ENCODE assay signal across 11 cellular contexts in the genomic region with DNA sequence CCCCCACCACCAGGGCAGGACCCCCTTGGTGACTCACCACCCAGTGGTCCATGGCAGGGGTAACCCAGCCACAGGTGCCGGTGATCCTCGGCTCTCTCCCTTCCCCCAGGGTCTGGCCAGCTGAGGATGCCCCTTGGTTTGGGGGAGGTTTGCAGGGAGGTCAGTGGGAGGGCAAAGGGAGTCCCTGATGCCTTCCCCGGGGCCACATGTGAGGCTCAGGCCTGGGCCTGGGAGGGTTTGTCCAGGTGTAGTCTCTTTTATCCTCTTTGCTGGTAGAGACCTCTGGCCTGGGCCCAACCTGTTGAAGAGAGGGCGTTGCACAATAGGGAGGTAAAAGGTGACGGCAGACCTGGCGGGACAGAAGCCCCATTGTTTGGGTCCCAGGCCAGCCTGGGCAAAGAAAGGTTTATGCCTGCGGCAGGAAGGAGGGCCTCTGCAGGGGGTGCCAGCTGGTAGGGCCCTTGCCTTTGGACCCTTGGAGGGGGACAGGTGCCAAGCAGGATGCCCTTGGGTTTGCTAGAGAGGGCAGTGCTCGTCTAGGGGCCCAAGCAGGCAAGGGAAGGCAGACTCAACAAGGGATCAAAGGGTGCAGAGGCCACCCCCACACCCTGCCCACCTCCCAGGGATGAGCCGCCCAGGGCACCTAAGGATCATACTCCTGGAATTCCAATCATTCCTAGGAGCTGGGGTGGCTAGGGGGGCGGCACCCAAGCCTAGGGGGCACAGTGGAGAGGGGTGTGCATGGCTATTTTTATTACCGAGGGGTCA. TPM values are rescaled to one million over a fixed set of nuclear protein-coding genes. Genes with fewer than 3 reads are reported as not detected.
DNase-seq lines count a peak whose midpoint lies in the region; ATAC-seq and TF ChIP-seq lines count a peak whose summit lies in the region.
"Had no signal": no experiment of that assay in that cellular context is flagged by ENCODE, and none has a peak within 500 bp of the region (broad histone marks: within the 10 kb centered on the region; RNA-seq: fewer than 3 reads in every experiment).

No MANE protein-coding gene starts in this region.

- H3K4me2 ChIP-seq in H9 (ENCODE audit: insufficient read depth, insufficient read length, low read length), result peak overlapping the region; percentile 46

- H2BK12ac ChIP-seq in H9 (ENCODE audit: insufficient read length, low read depth, low read length), result no peak overlapping the region

- no peak overlapping the region for H4K91ac ChIP-seq in H9 (ENCODE audit: insufficient read length, low read depth, low read length)

- no peak overlapping the region for H3K4ac ChIP-seq in H9 (ENCODE audit: low read depth, low read length)

- no peak overlapping the region for H3K18ac ChIP-seq in H9 (ENCODE audit: insufficient read length, low read depth, low read length)

- H3K36me3 Mint-ChIP-seq in H9 (ENCODE audit: insufficient read depth in 1 of 3, low read depth in 3 of 3), result no peaks in the 10 kb centered on the region
- H3K36me3 Mint-ChIP-seq: stimulated activated memory B cell treated with anti-CD40 and anti-IgM and Interleukin-4, amounts not matched to agents 10 μg/mL and 1 μg/mL and 100 μg/mL, for 72 hours had no signal

- no peak overlapping the region for H2AK5ac ChIP-seq in H9 (ENCODE audit: insufficient read length, low read length)

- no peak overlapping the region for H2BK5ac ChIP-seq in H9 (ENCODE audit: insufficient read length, low read length)

- DNase-seq in H9, result no peak
- DNase-seq in RWPE2 (ENCODE audit: low spot score), result peak; percentile 93
- peak; percentile 82 to 92 for DNase-seq in left colon
- DNase-seq in stimulated activated CD8-positive, alpha-beta memory T cell treated with anti-CD3 and anti-CD28 coated beads, Interleukin-4, amount 100 ng/mL, for 48 hours, result peak; percentile 21
- DNase-seq in activated T-cell treated with anti-CD3 and anti-CD28 coated beads, Interleukin-2, amount 50 U/mL, for 1 hour, result no peak
- no peak for DNase-seq in AML-193 (lab: John Stamatoyannopoulos, UW)
- no peak for DNase-seq in NCI-H510A treated with DMSO at 0.1 percent for 48 hours (lab: John Stamatoyannopoulos, UW)
- DNase-seq in AG08395 (ENCODE audit: low spot score), result no peak
- DNase-seq: activated naive CD8-positive, alpha-beta T cell treated with anti-CD3 and anti-CD28 coated beads, Interleukin-2, amount 50 U/mL, for 24 hours; NCI-H345 had no signal

- H3K4me1 Mint-ChIP-seq in H9, result peaks cover 23 to 33% of the 10 kb centered on the region in 2 experiments

- peaks cover 20% of the 10 kb centered on the region for H3K36me3 ChIP-seq in RWPE2 (ENCODE audit: low read depth)

- no peak overlapping the region for H2BK15ac ChIP-seq in H9 (ENCODE audit: low read depth, low read length)

- H4K5ac ChIP-seq in H9 (ENCODE audit: insufficient read length, low read depth, low read length), result no peak overlapping the region

- no CpG with 5 or more reads among the region's 11 CpGs for WGBS in H9 (ENCODE audit: extremely low coverage, insufficient read length, low lambda C conversion rate)

- no peak overlapping the region for H4K8ac ChIP-seq in H9 (replicated peaks; ENCODE audit: insufficient read length, low read depth, low read length)

- H3K27ac Mint-ChIP-seq in H9, result peak overlapping the region in 1 of 3 experiments; percentile 78; a peak in 2 of 7 replicates
- H3K27ac Mint-ChIP-seq: activated naive CD8-positive, alpha-beta T cell treated with anti-CD3 and anti-CD28 coated beads, Interleukin-2, amount 50 U/mL, for 24 hours; stimulated activated memory B cell treated with anti-CD40 and anti-IgM and Interleukin-4, amounts not matched to agents 10 μg/mL and 1 μg/mL and 100 μg/mL, for 72 hours had no signal

- H3K4me1 ChIP-seq in H9 (ENCODE audit: insufficient read depth, low read length) (peaks cover 7% of the 10 kb centered on the region; the same call in 1 of the 2 replicates), RWPE2 (ENCODE audit: insufficient read depth, poor library complexity, severe bottlenecking) (peaks cover 60% of the 10 kb centered on the region)

- no peak overlapping the region for H3K27ac ChIP-seq in H9 (ENCODE audit: insufficient read length, low read depth, low read length)
- peak overlapping the region; percentile 97 for H3K27ac ChIP-seq in RWPE2 (ENCODE audit: poor library complexity, severe bottlenecking)

- H3K9me3 ChIP-seq in H9 (ENCODE audit: control insufficient read depth, low read depth, low read length) (no peaks in the 10 kb centered on the region), RWPE2 (ENCODE audit: severe bottlenecking) (no peaks in the 10 kb centered on the region)

- intact Hi-C loops in left colon (cut with DNase I, micrococcal nuclease), result no loop called here

- no peaks in the 10 kb centered on the region for H3K9me3 Mint-ChIP-seq in H9
- H3K9me3 Mint-ChIP-seq: activated naive CD8-positive, alpha-beta T cell treated with anti-CD3 and anti-CD28 coated beads, Interleukin-2, amount 50 U/mL, for 24 hours; stimulated activated memory B cell treated with anti-CD40 and anti-IgM and Interleukin-4, amounts not matched to agents 10 μg/mL and 1 μg/mL and 100 μg/mL, for 72 hours had no signal

- ATAC-seq in RWPE2 (ENCODE audit: low read depth) (peak; percentile 50), left colon (peak; percentile 68)

- TF ChIP-seq CTCF in H9 (conservative IDR thresholded peaks at IDR 0.05) (no peak), RWPE2 (IDR thresholded peaks at IDR 0.05; ENCODE audit: poor library complexity, severe bottlenecking) (no peak)

- no peak overlapping the region for H3K23ac ChIP-seq in H9 (ENCODE audit: insufficient read length, low read depth, low read length)

- H4K20me1 ChIP-seq in H9 (ENCODE audit: control insufficient read depth, insufficient read depth, insufficient read length), result no peaks in the 10 kb centered on the region

- peaks cover 7% of the 10 kb centered on the region for H3K27me3 Mint-ChIP-seq in H9 (ENCODE audit: low read depth)

- H3K79me2 ChIP-seq in H9 (ENCODE audit: insufficient read depth, low read length), result no peaks in the 10 kb centered on the region

- no peak overlapping the region for H2BK20ac ChIP-seq in H9 (ENCODE audit: low read depth, low read length, poor library complexity, severe bottlenecking)

- no peak overlapping the region for H3T11ph ChIP-seq in H9 (ENCODE audit: low read length)

- H3K9ac ChIP-seq in H9 (ENCODE audit: extremely low read depth, insufficient read length, low read length), result no peak overlapping the region

- no peaks in the 10 kb centered on the region for H3K23me2 ChIP-seq in H9 (ENCODE audit: insufficient read length, low read depth, low read length, poor library complexity, severe bottlenecking)

- no peak overlapping the region for H2AFZ ChIP-seq in H9 (ENCODE audit: low read length)

- H3K56ac ChIP-seq in H9 (ENCODE audit: insufficient read length, low read depth, low read length), result no peak overlapping the region

- no peak overlapping the region for H2BK120ac ChIP-seq in H9 (ENCODE audit: low read depth, low read length, poor library complexity, severe bottlenecking)

- H3K27me3 ChIP-seq in H9 (ENCODE audit: insufficient read depth, low read length) (no peaks in the 10 kb centered on the region), RWPE2 (ENCODE audit: insufficient read depth, poor library complexity, severe bottlenecking) (no peaks in the 10 kb centered on the region)

- H3K14ac ChIP-seq in H9 (ENCODE audit: insufficient read depth, low read length), result peak overlapping the region; percentile 16; the same call in 1 of the 2 replicates

- no peaks in the 10 kb centered on the region for H3K79me1 ChIP-seq in H9 (ENCODE audit: insufficient read depth, low read depth, low read length, poor library complexity, severe bottlenecking)

- H3K4me3 ChIP-seq in RWPE2 (ENCODE audit: severe bottlenecking), result peak overlapping the region; percentile 48

- H3K4me3 Mint-ChIP-seq in H9, result no peak overlapping the region; a peak in 1 of 5 replicates
- H3K4me3 Mint-ChIP-seq: activated naive CD8-positive, alpha-beta T cell treated with anti-CD3 and anti-CD28 coated beads, Interleukin-2, amount 50 U/mL, for 24 hours; stimulated activated memory B cell treated with anti-CD40 and anti-IgM and Interleukin-4, amounts not matched to agents 10 μg/mL and 1 μg/mL and 100 μg/mL, for 72 hours had no signal

RNA-seq across cellular contexts. Expression of gene TINAGL1, which starts 0.8 kb away (rescaled TPM):
- total RNA-seq in H9 (2021) (2.5 TPM in 2 replicates), left colon (100 to 1,000 TPM; 135 to 139 TPM)

RNA-seq across cellular contexts. Expression of gene HCRTR1, which starts 41.9 kb away (rescaled TPM):
- total RNA-seq in H9 (2021) (not detected in 2 replicates), left colon (under 1 TPM in 1 of 2 donors, not detected in 1; 0.14 TPM)

Comparison
In these comparisons a context has a peak if more than half of its experiments do, and no peak if none do; other contexts are left out.
1. DNase-seq: peak in RWPE2 (single experiment), left colon (2 of 2) and stimulated activated CD8-positive, alpha-beta memory T cell treated with anti-CD3 and anti-CD28 coated beads, Interleukin-4, amount 100 ng/mL, for 48 hours (single experiment); none in H9 (single experiment), activated T-cell treated with anti-CD3 and anti-CD28 coated beads, Interleukin-2, amount 50 U/mL, for 1 hour (single experiment), AML-193 (0 of 2), NCI-H510A treated with DMSO at 0.1 percent for 48 hours (single experiment) and AG08395 (single experiment).
2. RNA of gene TINAGL1, which starts 0.8 kb away (total RNA-seq): 135 to 139 TPM in left colon; 2.5 TPM in H9; every median in the first group is over 10 times any median in the second.